8 cellular contexts compared by ENCODE assay signal in the genomic region with DNA sequence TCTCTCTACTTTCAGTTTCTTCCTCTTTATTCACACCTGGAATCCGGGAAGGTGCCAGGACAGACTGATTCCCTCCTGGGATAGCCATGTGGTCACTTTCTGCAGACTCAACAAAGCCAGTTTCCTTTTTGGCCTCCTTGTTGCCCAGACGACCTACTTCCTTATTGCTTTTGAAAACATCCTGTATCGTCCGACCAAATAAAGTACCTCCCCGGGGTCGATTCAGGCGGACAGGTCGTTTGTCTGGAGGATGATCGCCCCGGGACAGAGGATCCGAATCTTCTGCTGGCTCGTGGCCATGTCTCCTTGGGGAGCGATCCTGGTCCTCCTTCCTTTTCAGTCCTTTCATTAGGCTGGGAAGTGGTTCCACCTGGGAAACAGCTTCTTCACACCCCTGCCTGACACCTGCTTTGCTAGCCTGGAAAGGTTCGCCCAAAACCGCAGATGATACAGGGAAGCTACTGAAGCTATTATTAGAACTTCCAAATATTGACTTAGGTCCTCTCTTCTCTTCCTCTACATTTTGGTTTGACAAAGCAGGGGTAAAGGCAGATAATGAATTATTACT. TPM values are rescaled to one million over a fixed set of nuclear protein-coding genes. Genes with fewer than 3 reads are reported as not detected.
DNase-seq lines count a peak whose midpoint lies in the region; ATAC-seq and TF ChIP-seq lines count a peak whose summit lies in the region.

No MANE protein-coding gene starts in this region.

- H3K4me3 ChIP-seq in HFF-Myc (replicated peaks; ENCODE audit: low read depth, low read length) = peak overlapping the region; percentile 67

- peak; percentile 29 to 41 for DNase-seq in AML-193 (lab: John Stamatoyannopoulos, UW)
- DNase-seq in HFF-Myc (ENCODE audit: extremely low read depth, low read depth) = no peak
- no peak for DNase-seq in WTC11 (ENCODE audit: low spot score)
- peak; percentile 37 to 70 for DNase-seq in lung microvascular endothelial cell (ENCODE audit: low read depth in 2 of 2)
- DNase-seq in NCI-H1930 (lab: John Stamatoyannopoulos, UW) = no peak
- DNase-seq in ureter (ENCODE audit: low spot score) = no peak

- TF ChIP-seq CTCF in HFF-Myc (IDR thresholded peaks at IDR 0.05; ENCODE audit: low read depth, low read length, missing control alignments) = no peak
- TF ChIP-seq CTCF in WTC11 (IDR thresholded peaks at IDR 0.05) = no peak

- H3K27me3 Mint-ChIP-seq in WTC11 (ENCODE audit: low read depth) = no peaks in the 10 kb centered on the region

- H3K4me3 Mint-ChIP-seq in WTC11 = peak overlapping the region; percentile 88

- CTCF ChIA-PET in WTC11 (lab: Charles Lee) = no interaction called here

- ATAC-seq in WTC11 (no peak), GM21717 (IDR thresholded peaks at IDR 0.05; ENCODE audit: unreplicated experiment) (no peak), GM19395 (IDR thresholded peaks at IDR 0.05; ENCODE audit: unreplicated experiment) (no peak)

- H3K4me1 Mint-ChIP-seq in WTC11 = peaks cover 45% of the 10 kb centered on the region

- POLR2A ChIA-PET in WTC11 (lab: Charles Lee) = interaction anchor here (0.6 to 1.4 kb wide), 2 partner anchors 39 to 224 kb away, joined by 3 to 9 read pairs; no protein-coding TSS in a partner anchor

- peak overlapping the region; percentile 88; the same call in 1 of the 2 replicates for H3K27ac Mint-ChIP-seq in WTC11

- H3K9me3 Mint-ChIP-seq in WTC11 = no peaks in the 10 kb centered on the region

- H3K36me3 Mint-ChIP-seq in WTC11 = peaks cover 35% of the 10 kb centered on the region

TF ChIP-seq in WTC11, 78 proteins besides CTCF, POLR2A, EP300 and RAD21:
- no peak for TF ChIP-seq OVOL2 (CRISPR knock-in tag; IDR thresholded peaks at IDR 0.05; ENCODE audit: borderline replicate concordance)
- TF ChIP-seq ZNF416 (CRISPR knock-in tag; IDR thresholded peaks at IDR 0.05) = no peak

RNA-seq across cellular contexts. Expression of a gene that starts 1.2 kb away (rescaled TPM):
- total RNA-seq in WTC11 (2021) (136 to 167 TPM (median 136 TPM) in 3 replicates), lung microvascular endothelial cell (41.8 and 62.5 TPM in 2 replicates), ureter (97.6 TPM)

RNA-seq across cellular contexts. Expression of a gene that starts 2.0 kb away (rescaled TPM):
- total RNA-seq in WTC11 (2021) (24.6 to 29.2 TPM (median 27.4 TPM) in 3 replicates), lung microvascular endothelial cell (4.4 and 4.6 TPM in 2 replicates), ureter (22.8 TPM)

RNA-seq across cellular contexts. Expression of a gene that starts 39.5 kb away (rescaled TPM):
- total RNA-seq in WTC11 (2021) (31.5 to 35.1 TPM (median 32.7 TPM) in 3 replicates), lung microvascular endothelial cell (0.79 and 2.0 TPM in 2 replicates), ureter (2.2 TPM)

RNA-seq across cellular contexts. Expression of a gene that starts 39.8 kb away (rescaled TPM):
- total RNA-seq in WTC11 (2021) = 40.6 to 46.4 TPM (median 41.0 TPM) in 3 replicates
- total RNA-seq in lung microvascular endothelial cell = 10.7 and 15.1 TPM in 2 replicates
- 28.5 TPM for total RNA-seq in ureter

RNA-seq across cellular contexts. Expression of a gene that starts 55.6 kb away (rescaled TPM):
- 79.9 to 101 TPM (median 92.6 TPM) in 3 replicates for total RNA-seq in WTC11 (2021)
- total RNA-seq in lung microvascular endothelial cell = 41.8 and 52.6 TPM in 2 replicates
- 49.0 TPM for total RNA-seq in ureter

Comparison
In these comparisons a context has a peak if more than half of its experiments do, and no peak if none do; other contexts are left out.
1. DNase-seq: peak in AML-193 (2 of 2) and lung microvascular endothelial cell (2 of 2); none in HFF-Myc (single experiment), WTC11 (single experiment), NCI-H1930 (0 of 2) and ureter (single experiment).
2. RNA of a gene that starts 39.5 kb away (total RNA-seq): 31.5 to 35.1 TPM in WTC11; 2.2 TPM in ureter (single experiment) and 0.79 to 2.0 TPM in lung microvascular endothelial cell; every median in the first group is over 10 times any median in the second.